8 cellular contexts compared by ENCODE assay signal in genomic region chr7:114930829-114931655, GRCh38. TPM values are rescaled to one million over a fixed set of nuclear protein-coding genes. Genes with fewer than 3 reads are reported as not detected.
A peak's percentile ranks its signal among the peaks of the same experiment; 100 is the strongest.
DNase-seq lines count a peak whose midpoint lies in the region; ATAC-seq and TF ChIP-seq lines count a peak whose summit lies in the region.

No MANE protein-coding gene starts in this region.

- peak overlapping the region; percentile 83 for H3K27ac ChIP-seq in KMS-11

- H3K4me3 ChIP-seq in KMS-11 (IDR thresholded peaks at IDR 0.05; ENCODE audit: insufficient read depth, low read depth, low read length) (no peak overlapping the region), fibroblast of the aortic adventitia (ENCODE audit: low read depth, low read length) (no peak overlapping the region)

- H3K27me3 ChIP-seq in KMS-11 (ENCODE audit: insufficient read depth, low read depth) = no peaks in the 10 kb centered on the region

- H3K36me3 ChIP-seq in KMS-11 (ENCODE audit: insufficient read depth) = no peaks in the 10 kb centered on the region

- peaks cover 83% of the 10 kb centered on the region for H3K79me2 ChIP-seq in KMS-11 (ENCODE audit: insufficient read depth, low read depth)

- H2AFZ ChIP-seq in KMS-11 (ENCODE audit: low read depth) = peak overlapping the region; percentile 11

- TF ChIP-seq CTCF in KMS-11 (conservative IDR thresholded peaks at IDR 0.05; ENCODE audit: low read depth, low read length) = no peak
- TF ChIP-seq CTCF in fibroblast of the aortic adventitia (IDR thresholded peaks at IDR 0.05; ENCODE audit: insufficient read depth, low read length) = no peak

- no peaks in the 10 kb centered on the region for H4K20me1 ChIP-seq in KMS-11 (ENCODE audit: insufficient read depth)

- DNase-seq in Daoy (ENCODE audit: low read depth) (peak; percentile 41), fibroblast of the aortic adventitia (ENCODE audit: low read depth) (peak; percentile 60), NCI-H510A treated with DMSO at 0.1 percent for 48 hours (lab: John Stamatoyannopoulos, UW) (no peak), NCI-H526 (lab: John Stamatoyannopoulos, UW) (no peak), ecto neural progenitor cell (ENCODE audit: low spot score) (no peak), T-helper 9 cell (no peak)

- peak overlapping the region; percentile 94 for H3K4me2 ChIP-seq in KMS-11

- ATAC-seq in GM21717 (IDR thresholded peaks at IDR 0.05; ENCODE audit: unreplicated experiment) = peak; percentile 47

- peaks cover 93% of the 10 kb centered on the region for H3K4me1 ChIP-seq in KMS-11 (ENCODE audit: low read depth, poor library complexity, severe bottlenecking)

- H3K9ac ChIP-seq in KMS-11 = peak overlapping the region; percentile 28; the same call in 1 of the 2 replicates

RNA-seq across cellular contexts. Expression of gene MDFIC, which starts 9.1 kb away (rescaled TPM):
- 45.0 and 45.9 TPM in 2 replicates for total RNA-seq in Daoy (2014; rRNA removed; shearing (Covaris generic))
- total RNA-seq in fibroblast of the aortic adventitia (ENCODE audit: low replicate concordance) = 15.9 and 72.1 TPM in 2 replicates

Comparison
In these comparisons a context has a peak if more than half of its experiments do, and no peak if none do; other contexts are left out.
1. DNase-seq: peak in Daoy (single experiment) and fibroblast of the aortic adventitia (single experiment); none in NCI-H510A treated with DMSO at 0.1 percent for 48 hours (single experiment), NCI-H526 (0 of 2), ecto neural progenitor cell (single experiment) and T-helper 9 cell (single experiment).